In the genomic region with DNA sequence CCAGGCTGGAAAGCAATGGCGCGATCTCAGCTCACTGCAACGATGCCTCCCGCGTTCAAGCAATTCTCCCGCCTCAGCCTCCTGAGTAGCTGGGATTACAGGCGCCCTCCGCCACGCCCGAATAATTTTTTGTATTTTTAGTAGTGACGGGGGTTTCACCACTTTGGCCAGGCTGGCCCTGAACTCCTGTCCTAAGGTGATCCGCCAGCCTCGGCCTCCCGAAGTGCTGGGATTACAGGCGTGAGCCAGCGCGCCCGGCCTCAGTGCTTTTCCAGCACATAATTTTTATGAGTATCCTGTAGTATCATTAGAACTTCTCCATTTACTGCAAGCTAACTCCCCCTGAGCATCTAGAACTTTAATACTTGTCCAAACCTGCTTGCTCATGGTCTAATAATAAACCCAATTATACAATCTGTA, we compare ENCODE assay signal across 1 cellular context.
TF ChIP-seq lines count a peak whose summit lies in the region.

No MANE protein-coding gene starts in this region.

TF ChIP-seq in HCT116, 20 proteins besides CTCF, POLR2A, EP300 and RAD21 (continued from another document):
- TF ChIP-seq, protein P1, sequence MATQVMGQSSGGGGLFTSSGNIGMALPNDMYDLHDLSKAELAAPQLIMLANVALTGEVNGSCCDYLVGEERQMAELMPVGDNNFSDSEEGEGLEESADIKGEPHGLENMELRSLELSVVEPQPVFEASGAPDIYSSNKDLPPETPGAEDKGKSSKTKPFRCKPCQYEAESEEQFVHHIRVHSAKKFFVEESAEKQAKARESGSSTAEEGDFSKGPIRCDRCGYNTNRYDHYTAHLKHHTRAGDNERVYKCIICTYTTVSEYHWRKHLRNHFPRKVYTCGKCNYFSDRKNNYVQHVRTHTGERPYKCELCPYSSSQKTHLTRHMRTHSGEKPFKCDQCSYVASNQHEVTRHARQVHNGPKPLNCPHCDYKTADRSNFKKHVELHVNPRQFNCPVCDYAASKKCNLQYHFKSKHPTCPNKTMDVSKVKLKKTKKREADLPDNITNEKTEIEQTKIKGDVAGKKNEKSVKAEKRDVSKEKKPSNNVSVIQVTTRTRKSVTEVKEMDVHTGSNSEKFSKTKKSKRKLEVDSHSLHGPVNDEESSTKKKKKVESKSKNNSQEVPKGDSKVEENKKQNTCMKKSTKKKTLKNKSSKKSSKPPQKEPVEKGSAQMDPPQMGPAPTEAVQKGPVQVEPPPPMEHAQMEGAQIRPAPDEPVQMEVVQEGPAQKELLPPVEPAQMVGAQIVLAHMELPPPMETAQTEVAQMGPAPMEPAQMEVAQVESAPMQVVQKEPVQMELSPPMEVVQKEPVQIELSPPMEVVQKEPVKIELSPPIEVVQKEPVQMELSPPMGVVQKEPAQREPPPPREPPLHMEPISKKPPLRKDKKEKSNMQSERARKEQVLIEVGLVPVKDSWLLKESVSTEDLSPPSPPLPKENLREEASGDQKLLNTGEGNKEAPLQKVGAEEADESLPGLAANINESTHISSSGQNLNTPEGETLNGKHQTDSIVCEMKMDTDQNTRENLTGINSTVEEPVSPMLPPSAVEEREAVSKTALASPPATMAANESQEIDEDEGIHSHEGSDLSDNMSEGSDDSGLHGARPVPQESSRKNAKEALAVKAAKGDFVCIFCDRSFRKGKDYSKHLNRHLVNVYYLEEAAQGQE (IDR thresholded peaks at IDR 0.05; ENCODE audit: low read depth): no peak
- TF ChIP-seq ZNF274 (IDR thresholded peaks at IDR 0.05; ENCODE audit: low read depth, low read length) (no peak), ZFX (IDR thresholded peaks at IDR 0.05) (no peak), FOSL1 (IDR thresholded peaks at IDR 0.05; ENCODE audit: low read depth) (no peak), TCF7L2 (IDR thresholded peaks at IDR 0.05; ENCODE audit: borderline replicate concordance, extremely low read depth, insufficient read depth, insufficient read length) (no peak), SIN3A (IDR thresholded peaks at IDR 0.05; ENCODE audit: low read depth) (no peak), EZH2phosphoT487 (IDR thresholded peaks at IDR 0.05; ENCODE audit: borderline replicate concordance) (no peak), POLR2AphosphoS5 (IDR thresholded peaks at IDR 0.05; ENCODE audit: low read depth, low read length) (no peak)
- TF ChIP-seq, protein P2, sequence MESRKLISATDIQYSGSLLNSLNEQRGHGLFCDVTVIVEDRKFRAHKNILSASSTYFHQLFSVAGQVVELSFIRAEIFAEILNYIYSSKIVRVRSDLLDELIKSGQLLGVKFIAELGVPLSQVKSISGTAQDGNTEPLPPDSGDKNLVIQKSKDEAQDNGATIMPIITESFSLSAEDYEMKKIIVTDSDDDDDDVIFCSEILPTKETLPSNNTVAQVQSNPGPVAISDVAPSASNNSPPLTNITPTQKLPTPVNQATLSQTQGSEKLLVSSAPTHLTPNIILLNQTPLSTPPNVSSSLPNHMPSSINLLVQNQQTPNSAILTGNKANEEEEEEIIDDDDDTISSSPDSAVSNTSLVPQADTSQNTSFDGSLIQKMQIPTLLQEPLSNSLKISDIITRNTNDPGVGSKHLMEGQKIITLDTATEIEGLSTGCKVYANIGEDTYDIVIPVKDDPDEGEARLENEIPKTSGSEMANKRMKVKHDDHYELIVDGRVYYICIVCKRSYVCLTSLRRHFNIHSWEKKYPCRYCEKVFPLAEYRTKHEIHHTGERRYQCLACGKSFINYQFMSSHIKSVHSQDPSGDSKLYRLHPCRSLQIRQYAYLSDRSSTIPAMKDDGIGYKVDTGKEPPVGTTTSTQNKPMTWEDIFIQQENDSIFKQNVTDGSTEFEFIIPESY (IDR thresholded peaks at IDR 0.05; ENCODE audit: extremely low read depth, insufficient replicate concordance, low read length): no peak
